Comparison of ENCODE assay signal across 8 cellular contexts in the genomic region with DNA sequence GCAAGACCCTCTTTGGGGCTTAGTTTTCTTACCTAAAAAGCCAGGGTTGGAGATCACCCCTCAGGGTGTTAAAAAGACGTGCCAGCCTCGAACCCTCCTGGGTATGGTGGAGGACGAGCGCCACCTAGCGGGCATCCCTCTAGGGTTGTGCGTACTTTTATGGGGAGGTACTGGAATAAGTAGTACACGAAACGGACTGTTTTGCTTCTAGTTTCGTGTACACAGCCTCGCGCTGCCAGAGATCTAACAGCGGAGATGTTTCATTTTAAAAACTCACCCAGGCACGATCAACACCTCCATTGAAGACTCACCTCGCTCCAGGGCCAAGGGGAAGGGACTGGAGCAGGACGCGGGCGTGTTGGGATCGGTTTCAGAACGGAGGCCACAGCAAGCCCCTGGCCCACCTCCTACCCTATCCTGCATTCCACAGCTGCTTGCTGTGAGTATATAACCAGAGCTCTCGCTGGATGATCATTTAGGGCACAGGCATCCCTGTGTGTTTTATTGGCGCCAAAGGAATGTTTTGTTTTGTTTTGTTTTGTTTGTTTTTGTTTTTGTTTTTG. TPM values are rescaled to one million over a fixed set of nuclear protein-coding genes. Genes with fewer than 3 reads are reported as not detected.
A peak's percentile ranks its signal among the peaks of the same experiment; 100 is the strongest.
DNase-seq lines count a peak whose midpoint lies in the region; ATAC-seq, FAIRE-seq and TF ChIP-seq lines count a peak whose summit lies in the region.

No MANE protein-coding gene starts in this region.

- H3K9ac ChIP-seq in NT2/D1 (ENCODE audit: insufficient read length, low read depth) (peak overlapping the region; percentile 68), muscle layer of colon (ENCODE audit: low read length) (peak overlapping the region; percentile 33)

- peak; percentile 80 for DNase-seq in Calu3
- peak; percentile 81 for DNase-seq in HTR-8/SVneo (ENCODE audit: insufficient read length, low spot score)
- DNase-seq in NT2/D1 (ENCODE audit: low read depth, low spot score) = peak; percentile 95
- peak; percentile 80 for DNase-seq in activated CD8-positive, alpha-beta memory T cell treated with anti-CD3 and anti-CD28 coated beads, Interleukin-2, amount 50 U/mL, for 24 hours (ENCODE audit: extremely low read depth)
- peak; percentile 81 for DNase-seq in epithelial cell of esophagus (ENCODE audit: low read depth)
- DNase-seq in stimulated activated CD8-positive, alpha-beta memory T cell treated with anti-CD3 and anti-CD28 coated beads, Interleukin-7, amount 100 ng/mL, for 1 hour (ENCODE audit: low read depth in 2 of 2) = peak; percentile 54 to 76

- peak; percentile 59 for FAIRE-seq in HTR-8/SVneo (lab: Jason Lieb, UNC)

- peak overlapping the region; percentile 16 for H3K27ac ChIP-seq in muscle layer of colon (ENCODE audit: low read depth, low read length)

- no peak overlapping the region for H3K27ac Mint-ChIP-seq in Calu3 (ENCODE audit: unreplicated experiment)

- BruUV-seq in Calu3 (replicated peaks; lab: Mats Ljungman, UMichigan) = no TSS peak

- peaks cover 6% of the 10 kb centered on the region; the same call in 1 of the 2 replicates for H3K9me3 ChIP-seq in NT2/D1 (ENCODE audit: insufficient read depth, low read length)
- H3K9me3 ChIP-seq in muscle layer of colon (ENCODE audit: low read length) = no peaks in the 10 kb centered on the region

- peak; percentile 81 for ATAC-seq in GM21423 (IDR thresholded peaks at IDR 0.05; ENCODE audit: unreplicated experiment)

- no peaks in the 10 kb centered on the region for H3K9me3 Mint-ChIP-seq in Calu3 (ENCODE audit: low read depth, unreplicated experiment)

- no peaks in the 10 kb centered on the region for H3K4me1 Mint-ChIP-seq in Calu3 (ENCODE audit: low read depth, unreplicated experiment)

- H3K4me1 ChIP-seq in NT2/D1 (ENCODE audit: insufficient read depth, insufficient read length) (no peaks in the 10 kb centered on the region), muscle layer of colon (ENCODE audit: insufficient read depth, low read length) (peaks cover 27% of the 10 kb centered on the region)

- peak overlapping the region; percentile 59 for H3K4me3 Mint-ChIP-seq in Calu3 (ENCODE audit: low read depth, unreplicated experiment)

- H3K36me3 Mint-ChIP-seq in Calu3 (ENCODE audit: insufficient read depth, unreplicated experiment) = peaks cover 18% of the 10 kb centered on the region

- TF ChIP-seq CTCF in Calu3 (IDR thresholded peaks at IDR 0.05; ENCODE audit: unreplicated experiment) (peak; percentile 81), epithelial cell of esophagus (IDR thresholded peaks at IDR 0.05; ENCODE audit: insufficient read depth, low read depth, low read length, missing control alignments) (peak; percentile 88)

- H3K27me3 ChIP-seq in NT2/D1 (ENCODE audit: insufficient read depth, insufficient read length) (peaks cover 16% of the 10 kb centered on the region), muscle layer of colon (ENCODE audit: control insufficient read depth in 1 of 2, insufficient read depth in 2 of 2, low read length in 2 of 2) (peaks cover 0 to 10% of the 10 kb centered on the region in 2 donors)

- peaks cover 31% of the 10 kb centered on the region for H3K27me3 Mint-ChIP-seq in Calu3 (ENCODE audit: unreplicated experiment)

- H3K4me3 ChIP-seq in NT2/D1 (ENCODE audit: insufficient read length, low read depth) (peak overlapping the region; percentile 49), epithelial cell of esophagus (ENCODE audit: low read length) (peak overlapping the region; percentile 39), muscle layer of colon (ENCODE audit: low read depth in 1 of 2, low read length in 2 of 2) (peak overlapping the region; percentile 31 to 68)

- intact Hi-C loops in Calu3 (cut with micrococcal nuclease; ENCODE audit: unreplicated experiment) = loop anchor here (1.0 to 5.0 kb wide), 4 partner anchors 67 to 872 kb away; partner anchors contain the start of gene RAB28

- no peaks in the 10 kb centered on the region for H3K36me3 ChIP-seq in NT2/D1 (ENCODE audit: insufficient read depth, insufficient read length, low read length)
- H3K36me3 ChIP-seq in muscle layer of colon (ENCODE audit: insufficient read depth, low read length) = no peaks in the 10 kb centered on the region

- CTCF ChIA-PET in Calu3 (lab: Charles Lee) = interaction anchor here (0.7 kb wide), 1 partner anchor 1921 kb away, joined by 3 read pairs; the partner anchor contains the start of gene CC2D2A

RNA-seq across cellular contexts. Expression of gene NKX3-2, which starts 4.8 kb away (rescaled TPM):
- 0.12 TPM in 1 of 2 replicates, not detected in the other for total RNA-seq in Calu3 (2022)

Comparison
In these comparisons a context has a peak if more than half of its experiments do, and no peak if none do; other contexts are left out.
1. Peak in every context shown above with its lines: DNase-seq, ATAC-seq, H3K4me3 ChIP-seq and H3K27ac ChIP-seq.